10 cellular contexts compared by ENCODE assay signal in the genomic region with DNA sequence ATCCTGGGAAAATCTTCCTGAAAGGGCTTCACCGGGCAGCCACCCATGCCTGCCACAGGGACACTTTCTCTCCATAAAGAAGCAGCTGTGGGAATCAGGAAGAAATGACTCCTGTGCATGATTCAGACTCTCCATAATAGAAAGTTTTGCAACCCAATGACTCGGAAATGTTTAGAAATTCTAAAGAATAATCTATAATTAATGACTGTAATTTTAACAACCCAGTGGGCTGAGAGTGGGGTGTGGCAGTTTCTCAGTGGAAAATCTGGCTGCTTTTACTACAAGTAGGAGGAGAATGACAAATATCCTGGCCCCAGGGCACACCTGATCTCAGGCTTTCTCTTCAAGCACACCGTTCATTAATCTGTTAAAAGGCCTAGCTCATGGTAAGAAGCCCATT. TPM values are rescaled to one million over a fixed set of nuclear protein-coding genes. Genes with fewer than 3 reads are reported as not detected.
DNase-seq lines count a peak whose midpoint lies in the region; ATAC-seq and TF ChIP-seq lines count a peak whose summit lies in the region.
"Had no signal": no experiment of that assay in that cellular context is flagged by ENCODE, and none has a peak within 500 bp of the region (broad histone marks: within the 10 kb centered on the region; RNA-seq: fewer than 3 reads in every experiment).

No MANE protein-coding gene starts in this region.

- DNase-seq in activated T-cell treated with anti-CD3 and anti-CD28 coated beads for 24 hours (ENCODE audit: low read depth) (peak; percentile 53), activated T-cell treated with anti-CD3 and anti-CD28 coated beads for 4 hours (no peak), activated B cell treated with CpG ODN at 0.5 μM for 24 hours (no peak), fibroblast of villous mesenchyme (ENCODE audit: low read depth) (peak; percentile 31), NCI-H345 treated with DMSO at 0.1 percent for 48 hours (lab: John Stamatoyannopoulos, UW; ENCODE audit: unreplicated experiment) (no peak), iPS-NIHi7 (ENCODE audit: extremely low spot score) (no peak)
- no peak for DNase-seq in stimulated activated naive B cell treated with anti-CD40 and anti-IgM and Interleukin-4, amounts not matched to agents 10 μg/mL and 1 μg/mL and 100 μg/mL, for 72 hours
- DNase-seq: foreskin melanocyte had no signal

- H3K4me3 Mint-ChIP-seq in activated B cell treated with CpG ODN at 0.5 μM for 24 hours: no peak overlapping the region
- peak overlapping the region; percentile 37 to 62 for H3K4me3 Mint-ChIP-seq in stimulated activated naive B cell treated with anti-CD40 and anti-IgM and Interleukin-4, amounts not matched to agents 10 μg/mL and 1 μg/mL and 100 μg/mL, for 72 hours

- intact Hi-C loops in activated B cell treated with CpG ODN at 0.5 μM for 24 hours (cut with micrococcal nuclease): no loop called here

- H3K36me3 Mint-ChIP-seq in activated B cell treated with CpG ODN at 0.5 μM for 24 hours (ENCODE audit: low read depth): peaks cover 41% of the 10 kb centered on the region
- peaks cover 37 to 43% of the 10 kb centered on the region in 2 donors for H3K36me3 Mint-ChIP-seq in stimulated activated naive B cell treated with anti-CD40 and anti-IgM and Interleukin-4, amounts not matched to agents 10 μg/mL and 1 μg/mL and 100 μg/mL, for 72 hours

- TF ChIP-seq CTCF in activated B cell treated with CpG ODN at 0.5 μM for 24 hours (IDR thresholded peaks at IDR 0.05) (no peak), fibroblast of villous mesenchyme (IDR thresholded peaks at IDR 0.05; ENCODE audit: insufficient read depth, low read depth, low read length) (no peak)

- H3K9me3 Mint-ChIP-seq in activated B cell treated with CpG ODN at 0.5 μM for 24 hours: peaks cover 4% of the 10 kb centered on the region
- peaks cover 0 to 2% of the 10 kb centered on the region in 2 donors for H3K9me3 Mint-ChIP-seq in stimulated activated naive B cell treated with anti-CD40 and anti-IgM and Interleukin-4, amounts not matched to agents 10 μg/mL and 1 μg/mL and 100 μg/mL, for 72 hours

- H3K4me1 Mint-ChIP-seq in activated B cell treated with CpG ODN at 0.5 μM for 24 hours: peaks cover 59% of the 10 kb centered on the region
- peaks cover 62 to 82% of the 10 kb centered on the region in 2 donors for H3K4me1 Mint-ChIP-seq in stimulated activated naive B cell treated with anti-CD40 and anti-IgM and Interleukin-4, amounts not matched to agents 10 μg/mL and 1 μg/mL and 100 μg/mL, for 72 hours

- H3K27ac Mint-ChIP-seq in activated B cell treated with CpG ODN at 0.5 μM for 24 hours: peak overlapping the region; percentile 56
- peak overlapping the region; percentile 92 for H3K27ac Mint-ChIP-seq in stimulated activated naive B cell treated with anti-CD40 and anti-IgM and Interleukin-4, amounts not matched to agents 10 μg/mL and 1 μg/mL and 100 μg/mL, for 72 hours

- no peak overlapping the region for H3K4me3 ChIP-seq in fibroblast of villous mesenchyme (ENCODE audit: low read depth, low read length)
- H3K4me3 ChIP-seq: K562 had no signal

- ATAC-seq in activated B cell treated with CpG ODN at 0.5 μM for 24 hours (ENCODE audit: low read depth) (no peak), HG02588 (IDR thresholded peaks at IDR 0.05; ENCODE audit: unreplicated experiment) (no peak)
- peak; percentile 30 to 53 for ATAC-seq in stimulated activated naive B cell treated with anti-CD40 and anti-IgM and Interleukin-4, amounts not matched to agents 10 μg/mL and 1 μg/mL and 100 μg/mL, for 72 hours (replicated peaks)
- ATAC-seq: K562 had no signal

- POLR2A ChIA-PET in activated B cell treated with CpG ODN at 0.5 μM for 24 hours (lab: Charles Lee): interaction anchor here (0.7 to 2.2 kb wide), 3 partner anchors 7 to 66 kb away, joined by 3 to 7 read pairs (median 4); no protein-coding TSS in a partner anchor

- H3K27me3 Mint-ChIP-seq in activated B cell treated with CpG ODN at 0.5 μM for 24 hours: no peaks in the 10 kb centered on the region
- no peaks in the 10 kb centered on the region for H3K27me3 Mint-ChIP-seq in stimulated activated naive B cell treated with anti-CD40 and anti-IgM and Interleukin-4, amounts not matched to agents 10 μg/mL and 1 μg/mL and 100 μg/mL, for 72 hours

- CTCF ChIA-PET in activated B cell treated with CpG ODN at 0.5 μM for 24 hours (lab: Charles Lee): interaction anchor here (0.6 to 2.0 kb wide), 3 partner anchors 22 to 103 kb away, joined by 3 to 10 read pairs (median 4); no protein-coding TSS in a partner anchor

RNA-seq across cellular contexts. Expression of gene IRF8, which starts 25.7 kb away (rescaled TPM):
- total RNA-seq in activated B cell treated with CpG ODN at 0.5 μM for 24 hours (234 and 248 TPM in 2 replicates), fibroblast of villous mesenchyme (not detected in 2 replicates)

Comparison
In these comparisons a context has a peak if more than half of its experiments do, and no peak if none do; other contexts are left out.
1. DNase-seq: peak in activated T-cell treated with anti-CD3 and anti-CD28 coated beads for 24 hours (single experiment) and fibroblast of villous mesenchyme (single experiment); none in activated T-cell treated with anti-CD3 and anti-CD28 coated beads for 4 hours (single experiment), activated B cell treated with CpG ODN at 0.5 μM for 24 hours (single experiment), stimulated activated naive B cell treated with anti-CD40 and anti-IgM and Interleukin-4, amounts not matched to agents 10 μg/mL and 1 μg/mL and 100 μg/mL, for 72 hours (single experiment), NCI-H345 treated with DMSO at 0.1 percent for 48 hours (single experiment) and iPS-NIHi7 (single experiment).
2. ATAC-seq: peak in stimulated activated naive B cell treated with anti-CD40 and anti-IgM and Interleukin-4, amounts not matched to agents 10 μg/mL and 1 μg/mL and 100 μg/mL, for 72 hours (2 of 2); none in activated B cell treated with CpG ODN at 0.5 μM for 24 hours (single experiment) and HG02588 (single experiment).
3. RNA of gene IRF8, which starts 25.7 kb away (total RNA-seq): 234 to 248 TPM in activated B cell treated with CpG ODN at 0.5 μM for 24 hours; not detected in fibroblast of villous mesenchyme; every median in the first group is over 100 times any median in the second.